In the genomic region with DNA sequence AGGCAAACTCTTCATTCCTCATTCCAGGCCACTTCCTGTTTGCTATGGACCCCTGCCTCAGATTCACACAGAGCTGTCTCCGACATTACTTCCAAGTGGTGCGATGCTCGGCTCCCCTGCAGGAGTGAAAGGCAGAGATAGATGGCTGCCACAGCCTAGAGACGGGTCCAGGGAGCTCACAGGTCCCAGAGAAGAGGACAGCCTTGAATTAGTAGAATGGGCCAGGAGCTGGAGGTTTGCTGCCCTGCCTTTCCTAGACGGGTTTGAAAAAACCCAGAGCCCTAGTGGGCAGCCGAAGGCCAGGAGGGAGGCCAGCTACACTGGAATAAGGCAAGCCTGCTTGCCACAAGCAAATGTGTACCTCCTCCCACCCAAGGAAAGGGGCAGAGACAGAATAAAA, we compare ENCODE assay signal across 19 cellular contexts. TPM values are rescaled to one million over a fixed set of nuclear protein-coding genes. Genes with fewer than 3 reads are reported as not detected.
"Had no signal": no experiment of that assay in that cellular context is flagged by ENCODE, and none has a peak within 500 bp of the region (broad histone marks: within the 10 kb centered on the region; RNA-seq: fewer than 3 reads in every experiment).

No MANE protein-coding gene starts in this region.

- H3K4me1 Mint-ChIP-seq: activated T-helper 17 cell treated with anti-CD3 and anti-CD28 coated beads, Interleukin-2, amount 50 U/mL, for 72 hours had no signal

- ATAC-seq: activated T-helper 17 cell treated with anti-CD3 and anti-CD28 coated beads, Interleukin-2, amount 50 U/mL, for 72 hours; gastrocnemius medialis; heart right ventricle; left ventricle myocardium superior had no signal

- H3K9me3 Mint-ChIP-seq: activated T-helper 17 cell treated with anti-CD3 and anti-CD28 coated beads, Interleukin-2, amount 50 U/mL, for 72 hours had no signal

- H3K27ac Mint-ChIP-seq: activated T-helper 17 cell treated with anti-CD3 and anti-CD28 coated beads, Interleukin-2, amount 50 U/mL, for 72 hours; naive B cell had no signal

- DNase-seq: activated CD4-positive, alpha-beta T cell treated with anti-CD3 and anti-CD28 coated beads for 1 hour; activated CD4-positive, alpha-beta T cell treated with anti-CD3 and anti-CD28 coated beads, Interleukin-2, amount 50 U/mL, for 4 hours; activated naive CD4-positive, alpha-beta T cell; activated T-cell treated with anti-CD3 and anti-CD28 coated beads for 4 hours; aorta; cerebellar nuclear complex; cortex of kidney; gastrocnemius medialis; heart right ventricle; left ventricle myocardium superior; mucosa of descending colon; naive B cell; posterior cingulate gyrus; stimulated activated CD8-positive, alpha-beta memory T cell treated with anti-CD3 and anti-CD28 coated beads, Interleukin-4, amount 100 ng/mL, for 48 hours; stimulated activated naive CD4-positive, alpha-beta T cell; T1000 had no signal

- H3K4me3 Mint-ChIP-seq: activated T-helper 17 cell treated with anti-CD3 and anti-CD28 coated beads, Interleukin-2, amount 50 U/mL, for 72 hours had no signal

RNA-seq across cellular contexts. Expression of a gene that starts 1.8 kb away (rescaled TPM):
- total RNA-seq: activated T-helper 17 cell treated with anti-CD3 and anti-CD28 coated beads, Interleukin-2, amount 50 U/mL, for 72 hours; aorta; esophagus mucosa; gastrocnemius medialis; left ventricle myocardium superior; mucosa of descending colon; ureter had no signal
